Comparison of ENCODE assay signal across 8 cellular contexts in genomic region chr3:123449092-123449985, GRCh38. TPM values are rescaled to one million over a fixed set of nuclear protein-coding genes. Genes with fewer than 3 reads are reported as not detected.
DNase-seq lines count a peak whose midpoint lies in the region; ATAC-seq and TF ChIP-seq lines count a peak whose summit lies in the region.

No MANE protein-coding gene starts in this region.

- peaks cover 22 to 45% of the 10 kb centered on the region in 2 donors for H3K27me3 Mint-ChIP-seq in CD8-positive, alpha-beta memory T cell
- peaks cover 65% of the 10 kb centered on the region for H3K27me3 Mint-ChIP-seq in stimulated activated memory B cell treated with anti-CD40 and anti-IgM and Interleukin-4, amounts not matched to agents 10 μg/mL and 1 μg/mL and 100 μg/mL, for 72 hours

- H3K9me3 ChIP-seq in CD8-positive, alpha-beta memory T cell (ENCODE audit: low read length): no peaks in the 10 kb centered on the region

- CTCF ChIA-PET in CD8-positive, alpha-beta memory T cell (lab: Charles Lee): interaction anchor here (0.9 to 2.5 kb wide), 5 partner anchors 41 to 111 kb away, joined by 3 to 8 read pairs (median 7); no protein-coding TSS in a partner anchor

- no peaks in the 10 kb centered on the region for H3K4me1 ChIP-seq in CD8-positive, alpha-beta memory T cell (ENCODE audit: insufficient read depth, low read length)

- H3K36me3 Mint-ChIP-seq in CD8-positive, alpha-beta memory T cell: no peaks in the 10 kb centered on the region
- no peaks in the 10 kb centered on the region for H3K36me3 Mint-ChIP-seq in stimulated activated memory B cell treated with anti-CD40 and anti-IgM and Interleukin-4, amounts not matched to agents 10 μg/mL and 1 μg/mL and 100 μg/mL, for 72 hours

- H3K4me3 Mint-ChIP-seq in CD8-positive, alpha-beta memory T cell: peak overlapping the region in 4 of 7 donors; percentile 62 to 87 (median 66)
- H3K4me3 Mint-ChIP-seq in stimulated activated memory B cell treated with anti-CD40 and anti-IgM and Interleukin-4, amounts not matched to agents 10 μg/mL and 1 μg/mL and 100 μg/mL, for 72 hours: peak overlapping the region; percentile 39

- POLR2A ChIA-PET in CD8-positive, alpha-beta memory T cell (lab: Charles Lee): no interaction called here

- H3K27ac Mint-ChIP-seq in CD8-positive, alpha-beta memory T cell: no peak overlapping the region
- H3K27ac Mint-ChIP-seq in stimulated activated memory B cell treated with anti-CD40 and anti-IgM and Interleukin-4, amounts not matched to agents 10 μg/mL and 1 μg/mL and 100 μg/mL, for 72 hours: no peak overlapping the region

- no peak overlapping the region for H3K27ac ChIP-seq in CD8-positive, alpha-beta memory T cell (ENCODE audit: low read depth, low read length)
- H3K27ac ChIP-seq in HL-60 (replicated peaks): no peak overlapping the region
- peak overlapping the region; percentile 94 for H3K27ac ChIP-seq in caudate nucleus (ENCODE audit: low read depth, low read length)

- no peak for DNase-seq in CD8-positive, alpha-beta memory T cell
- no peak for DNase-seq in HL-60 (ENCODE audit: low read depth in 1 of 2, low spot score in 1 of 2)
- DNase-seq in caudate nucleus (lab: John Stamatoyannopoulos, UW): peak in 36 of 61 donors; percentile 30 to 80 (median 66)
- peak; percentile 78 for DNase-seq in left kidney (ENCODE audit: low read depth, low spot score)
- DNase-seq in GOT3 (lab: John Stamatoyannopoulos, UW): no peak

- peak; percentile 4 for ATAC-seq in stimulated activated memory B cell treated with anti-CD40 and anti-IgM and Interleukin-4, amounts not matched to agents 10 μg/mL and 1 μg/mL and 100 μg/mL, for 72 hours
- ATAC-seq in GM19395 (IDR thresholded peaks at IDR 0.05; ENCODE audit: unreplicated experiment) (no peak), HG03520 (IDR thresholded peaks at IDR 0.05; ENCODE audit: unreplicated experiment) (no peak)

- TF ChIP-seq CTCF in HL-60 (IDR thresholded peaks at IDR 0.05; ENCODE audit: insufficient read depth, low read length): no peak

- peaks cover 11% of the 10 kb centered on the region for H3K27me3 ChIP-seq in CD8-positive, alpha-beta memory T cell (ENCODE audit: insufficient read depth, low read length, poor library complexity, severe bottlenecking)
- peaks cover 35% of the 10 kb centered on the region for H3K27me3 ChIP-seq in HL-60 (ENCODE audit: insufficient read depth, poor library complexity, severe bottlenecking)

- no peaks in the 10 kb centered on the region for H3K36me3 ChIP-seq in CD8-positive, alpha-beta memory T cell (ENCODE audit: insufficient read depth, low read length)

- H3K4me1 Mint-ChIP-seq in CD8-positive, alpha-beta memory T cell: peaks cover 3 to 8% (median 4%) of the 10 kb centered on the region in 3 donors
- H3K4me1 Mint-ChIP-seq in stimulated activated memory B cell treated with anti-CD40 and anti-IgM and Interleukin-4, amounts not matched to agents 10 μg/mL and 1 μg/mL and 100 μg/mL, for 72 hours: no peaks in the 10 kb centered on the region

- no peak overlapping the region for H3K4me3 ChIP-seq in CD8-positive, alpha-beta memory T cell (ENCODE audit: low read length)
- H3K4me3 ChIP-seq in HL-60 (replicated peaks; ENCODE audit: insufficient read depth, low read length): peak overlapping the region; percentile 30

- H3K9me3 Mint-ChIP-seq in CD8-positive, alpha-beta memory T cell: no peaks in the 10 kb centered on the region
- no peaks in the 10 kb centered on the region for H3K9me3 Mint-ChIP-seq in stimulated activated memory B cell treated with anti-CD40 and anti-IgM and Interleukin-4, amounts not matched to agents 10 μg/mL and 1 μg/mL and 100 μg/mL, for 72 hours

RNA-seq across cellular contexts. Expression of gene ADCY5, which starts 0.4 kb away (rescaled TPM):
- under 1 TPM in 1 of 2 experiments, not detected in 1; 0.16 TPM for total RNA-seq in CD8-positive, alpha-beta memory T cell
- polyA plus RNA-seq in CD8-positive, alpha-beta memory T cell: 0.02 TPM

Comparison
In these comparisons a context has a peak if more than half of its experiments do, and no peak if none do; other contexts are left out.
1. DNase-seq: peak in caudate nucleus (36 of 61) and left kidney (single experiment); none in CD8-positive, alpha-beta memory T cell (0 of 5), HL-60 (0 of 2) and GOT3 (single experiment).